ENCODE assay signal across 22 cellular contexts in the genomic region with DNA sequence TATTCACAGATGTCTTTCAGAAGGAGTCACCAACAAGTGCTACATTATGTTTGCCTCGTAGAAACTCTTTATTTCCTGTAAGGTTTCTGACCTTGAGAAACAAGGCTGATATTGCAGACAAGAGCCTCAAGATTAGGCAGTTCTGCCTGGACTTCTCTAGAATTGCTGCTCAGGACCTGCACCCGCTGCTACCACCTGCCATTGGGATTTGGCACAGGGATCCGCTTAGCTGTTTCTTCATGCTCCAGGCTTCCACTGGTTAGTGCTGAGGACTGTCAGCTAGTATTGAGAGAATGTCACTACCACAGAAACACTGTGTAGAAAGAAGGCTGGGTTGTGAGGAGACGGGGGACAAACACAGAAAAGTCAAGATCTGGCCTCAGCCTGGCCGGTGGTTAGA.
DNase-seq lines count a peak whose midpoint lies in the region; ATAC-seq and TF ChIP-seq lines count a peak whose summit lies in the region.
"Had no signal": no experiment of that assay in that cellular context is flagged by ENCODE, and none has a peak within 500 bp of the region (broad histone marks: within the 10 kb centered on the region; RNA-seq: fewer than 3 reads in every experiment).

No MANE protein-coding gene starts in this region.

- DNase-seq in G401 (ENCODE audit: low spot score) (peak; percentile 63), cerebellum (ENCODE audit: low spot score) (peak; percentile 19), suprapubic skin (ENCODE audit: low spot score in 2 of 2) (no peak), NCI-H526 treated with DMSO at 0.1 percent for 48 hours (lab: John Stamatoyannopoulos, UW) (no peak), GM10248 (ENCODE audit: extremely low spot score) (no peak)
- DNase-seq: 8988T; ACHN; AML-193; BE2C; Caco-2; CD4-positive, CD25-positive, alpha-beta regulatory T cell; CD8-positive, alpha-beta T cell; DMS153; DND-41; GDM1; GM23248; H7; HCEC 1CT had no signal

- CTCF ChIA-PET in GM10248 (lab: Yijun Ruan, JAX): no interaction called here

- no peak overlapping the region for H3K9ac ChIP-seq in BLaER1
- H3K9ac ChIP-seq: GM23248 had no signal

- WGBS in suprapubic skin: 82% methylated on average over 5 of the region's 5 CpGs

- TF ChIP-seq EP300 in suprapubic skin (IDR thresholded peaks at IDR 0.05): no peak

- TF ChIP-seq CTCF in suprapubic skin (IDR thresholded peaks at IDR 0.05) (no peak), GM10248 (IDR thresholded peaks at IDR 0.05; ENCODE audit: control extremely low read depth, extremely low read depth, low read depth, missing control alignments) (no peak)

- H3K4me2 ChIP-seq in BLaER1: peak overlapping the region; percentile 88
- H3K4me2 ChIP-seq: A549 had no signal

- in situ Hi-C loops in G401 (cut with HindIII; ENCODE audit: low sequenced_read_pairs): no loop called here

- H3K27me3 ChIP-seq in BLaER1 (no peaks in the 10 kb centered on the region), suprapubic skin (no peaks in the 10 kb centered on the region)
- H3K27me3 ChIP-seq: BE2C had no signal

- H3K36me3 ChIP-seq in BLaER1 (0 out of 2 replicates have a peak, but pooled peaks cover 4% of the 10 kb centered on the region), suprapubic skin (no peaks in the 10 kb centered on the region)
- H3K36me3 ChIP-seq: BE2C had no signal

- no peak for ATAC-seq in HG02798 (IDR thresholded peaks at IDR 0.05; ENCODE audit: poor library complexity, unreplicated experiment)
- ATAC-seq: A549; CD8-positive, alpha-beta T cell had no signal

- H3K4me1 ChIP-seq in BLaER1 (peaks cover 79% of the 10 kb centered on the region), suprapubic skin (no peaks in the 10 kb centered on the region)
- H3K4me1 ChIP-seq: A549, BE2C had no signal

- no peak overlapping the region for H3K4me3 ChIP-seq in BLaER1
- no peak overlapping the region for H3K4me3 ChIP-seq in suprapubic skin
- H3K4me3 ChIP-seq: A549, GM23248 had no signal

- TF ChIP-seq POLR2A in suprapubic skin (IDR thresholded peaks at IDR 0.05): no peak

- POLR2A ChIA-PET in GM10248 (lab: Yijun Ruan, JAX): no interaction called here

- H3K9me3 ChIP-seq in BLaER1 (peaks cover 8% of the 10 kb centered on the region; the same call in 1 of the 2 replicates), suprapubic skin (no peaks in the 10 kb centered on the region)
- H3K9me3 ChIP-seq: A549, BE2C, Caco-2 had no signal

- H4K20me1 ChIP-seq in BLaER1: no peaks in the 10 kb centered on the region

- peak overlapping the region; percentile 11; the same call in 1 of the 2 replicates for H3K27ac ChIP-seq in BLaER1
- peak overlapping the region; percentile 0 for H3K27ac ChIP-seq in suprapubic skin
- H3K27ac ChIP-seq: A549, C4-2B, GM23248 had no signal

Comparison
In these comparisons a context has a peak if more than half of its experiments do, and no peak if none do; other contexts are left out.
1. DNase-seq: peak in G401 (single experiment) and cerebellum (single experiment); none in suprapubic skin (0 of 2), NCI-H526 treated with DMSO at 0.1 percent for 48 hours (single experiment) and GM10248 (single experiment).